Comparison of ENCODE assay signal across 10 cellular contexts in the genomic region with DNA sequence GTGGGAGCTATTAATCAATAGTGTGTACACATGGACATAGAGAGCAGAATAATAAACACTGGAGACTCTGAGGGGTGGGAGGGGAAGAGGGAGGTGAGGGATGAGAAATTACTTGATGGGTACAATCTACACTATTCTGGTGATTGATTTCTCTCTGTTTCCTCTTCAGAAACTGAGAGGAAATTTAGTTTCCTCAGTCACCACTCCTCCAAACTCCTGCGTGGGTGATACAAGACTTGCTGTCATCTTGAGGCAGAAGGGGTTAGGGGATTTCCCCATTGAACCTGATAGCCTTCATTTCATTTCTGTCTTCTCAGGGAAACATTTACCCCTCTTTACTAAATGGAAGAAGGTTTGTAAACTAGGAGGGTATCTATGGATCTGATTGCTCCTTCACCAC.
DNase-seq lines count a peak whose midpoint lies in the region; ATAC-seq and TF ChIP-seq lines count a peak whose summit lies in the region.
"Had no signal": no experiment of that assay in that cellular context is flagged by ENCODE, and none has a peak within 500 bp of the region (broad histone marks: within the 10 kb centered on the region; RNA-seq: fewer than 3 reads in every experiment).

No MANE protein-coding gene starts in this region.

- no peak overlapping the region for H3K4me3 ChIP-seq in smooth muscle cell

- 93% methylated on average over 1 of the region's 1 CpG for WGBS in smooth muscle cell (ENCODE audit: low lambda C conversion rate)

- H3K9ac ChIP-seq in smooth muscle cell (ENCODE audit: low read depth), result no peak overlapping the region

- H3K4me1 ChIP-seq in smooth muscle cell (ENCODE audit: low read depth), result no peaks in the 10 kb centered on the region

- no peaks in the 10 kb centered on the region for H3K27me3 ChIP-seq in smooth muscle cell (ENCODE audit: low read depth)

- H3K79me2 ChIP-seq in smooth muscle cell (ENCODE audit: low read depth), result no peaks in the 10 kb centered on the region

- H3K4me2 ChIP-seq in smooth muscle cell, result no peak overlapping the region

- H3F3A ChIP-seq in smooth muscle cell (ENCODE audit: low read depth), result no peaks in the 10 kb centered on the region

- DNase-seq in activated CD4-positive, CD25-positive, alpha-beta regulatory T cell treated with anti-CD3 and anti-CD28 coated beads, Interleukin-2, amount 50 U/mL, for 72 hours, result no peak
- DNase-seq in activated CD4-positive, alpha-beta T cell treated with anti-CD3 and anti-CD28 coated beads, Interleukin-2, amount 50 U/mL, for 4 hours, result peak; percentile 21 to 22
- peak; percentile 3 for DNase-seq in stimulated activated CD8-positive, alpha-beta memory T cell treated with anti-CD3 and anti-CD28 coated beads, Interleukin-4, amount 100 ng/mL, for 24 hours (ENCODE audit: low read depth)
- DNase-seq in smooth muscle cell (lab: John Stamatoyannopoulos, UW; ENCODE audit: unreplicated experiment) (no peak), omental fat pad (ENCODE audit: low spot score) (no peak), hepatic stellate cell (ENCODE audit: low spot score) (no peak)
- DNase-seq: activated gamma-delta T cell treated with Interleukin-2 at 50 U/mL for 16 hours, RPMI8226 had no signal

- H3K36me3 ChIP-seq in smooth muscle cell (ENCODE audit: low read depth), result no peaks in the 10 kb centered on the region

- H3K27ac ChIP-seq in smooth muscle cell (ENCODE audit: low read depth), result no peak overlapping the region

- peak; percentile 88 for ATAC-seq in activated CD4-positive, CD25-positive, alpha-beta regulatory T cell treated with anti-CD3 and anti-CD28 coated beads, Interleukin-2, amount 50 U/mL, for 24 hours
- ATAC-seq in HG02763 (IDR thresholded peaks at IDR 0.05; ENCODE audit: unreplicated experiment), result peak; percentile 85
- ATAC-seq in omental fat pad (ENCODE audit: low FRiP score), result no peak

- H2AFZ ChIP-seq in smooth muscle cell (ENCODE audit: low read depth), result no peak overlapping the region

- no peak for TF ChIP-seq CTCF in smooth muscle cell (IDR thresholded peaks at IDR 0.05; ENCODE audit: borderline replicate concordance, insufficient read depth, poor library complexity, severe bottlenecking)
- no peak for TF ChIP-seq CTCF in omental fat pad (IDR thresholded peaks at IDR 0.05)

- no peaks in the 10 kb centered on the region for H3K9me3 ChIP-seq in smooth muscle cell (replicated peaks; ENCODE audit: low read depth)

- no peaks in the 10 kb centered on the region for H4K20me1 ChIP-seq in smooth muscle cell (ENCODE audit: low read depth)

Comparison
In these comparisons a context has a peak if more than half of its experiments do, and no peak if none do; other contexts are left out.
1. DNase-seq: peak in activated CD4-positive, alpha-beta T cell treated with anti-CD3 and anti-CD28 coated beads, Interleukin-2, amount 50 U/mL, for 4 hours (2 of 2) and stimulated activated CD8-positive, alpha-beta memory T cell treated with anti-CD3 and anti-CD28 coated beads, Interleukin-4, amount 100 ng/mL, for 24 hours (single experiment); none in activated CD4-positive, CD25-positive, alpha-beta regulatory T cell treated with anti-CD3 and anti-CD28 coated beads, Interleukin-2, amount 50 U/mL, for 72 hours (single experiment), smooth muscle cell (single experiment), omental fat pad (single experiment) and hepatic stellate cell (single experiment).